In the genomic region with DNA sequence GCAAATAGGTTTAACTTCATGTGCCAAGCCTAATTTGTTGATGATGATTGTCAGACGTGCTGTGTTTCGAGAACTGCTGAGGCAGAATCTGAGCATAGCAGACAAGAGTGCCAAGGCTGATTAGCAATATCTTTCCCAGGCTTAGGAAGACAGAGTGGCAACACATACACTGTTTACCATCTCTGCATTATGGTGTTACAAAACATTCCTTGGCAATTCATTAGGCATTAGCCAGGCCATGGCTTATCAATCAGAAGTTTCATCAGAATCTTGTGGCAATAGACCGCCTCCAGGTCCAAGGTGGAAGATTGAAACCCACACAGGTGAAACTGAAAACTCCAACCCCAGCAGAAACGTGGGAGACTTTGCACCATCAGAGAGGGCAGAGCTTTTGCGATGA, we compare ENCODE assay signal across 1 cellular context.
TF ChIP-seq lines count a peak whose summit lies in the region.

No MANE protein-coding gene starts in this region.

TF ChIP-seq in H1, 55 proteins besides CTCF, POLR2A, EP300 and RAD21:
- TF ChIP-seq FOSL1 (IDR thresholded peaks at IDR 0.05; ENCODE audit: insufficient read depth, low read depth, low read length): no peak
- no peak for TF ChIP-seq POU5F1 (IDR thresholded peaks at IDR 0.05; ENCODE audit: low read depth, low read length)
- TF ChIP-seq SP4 (IDR thresholded peaks at IDR 0.05; ENCODE audit: low read length): no peak
- no peak for TF ChIP-seq CHD1 (IDR thresholded peaks at IDR 0.05; ENCODE audit: low read depth, low read length)
- no peak for TF ChIP-seq NANOG (IDR thresholded peaks at IDR 0.05; ENCODE audit: insufficient read depth, low read depth, low read length, poor library complexity, severe bottlenecking)
- no peak for TF ChIP-seq CTBP2 (IDR thresholded peaks at IDR 0.05; ENCODE audit: borderline replicate concordance, insufficient read depth, insufficient read length, low read length)
- TF ChIP-seq SRF (IDR thresholded peaks at IDR 0.05; ENCODE audit: low read depth, low read length): no peak
- TF ChIP-seq, protein P1, sequence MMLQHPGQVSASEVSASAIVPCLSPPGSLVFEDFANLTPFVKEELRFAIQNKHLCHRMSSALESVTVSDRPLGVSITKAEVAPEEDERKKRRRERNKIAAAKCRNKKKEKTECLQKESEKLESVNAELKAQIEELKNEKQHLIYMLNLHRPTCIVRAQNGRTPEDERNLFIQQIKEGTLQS (IDR thresholded peaks at IDR 0.05; ENCODE audit: insufficient read depth, low read depth, low read length): no peak
- TF ChIP-seq SP1 (IDR thresholded peaks at IDR 0.05; ENCODE audit: low read depth, low read length): no peak
- TF ChIP-seq, protein P2, sequence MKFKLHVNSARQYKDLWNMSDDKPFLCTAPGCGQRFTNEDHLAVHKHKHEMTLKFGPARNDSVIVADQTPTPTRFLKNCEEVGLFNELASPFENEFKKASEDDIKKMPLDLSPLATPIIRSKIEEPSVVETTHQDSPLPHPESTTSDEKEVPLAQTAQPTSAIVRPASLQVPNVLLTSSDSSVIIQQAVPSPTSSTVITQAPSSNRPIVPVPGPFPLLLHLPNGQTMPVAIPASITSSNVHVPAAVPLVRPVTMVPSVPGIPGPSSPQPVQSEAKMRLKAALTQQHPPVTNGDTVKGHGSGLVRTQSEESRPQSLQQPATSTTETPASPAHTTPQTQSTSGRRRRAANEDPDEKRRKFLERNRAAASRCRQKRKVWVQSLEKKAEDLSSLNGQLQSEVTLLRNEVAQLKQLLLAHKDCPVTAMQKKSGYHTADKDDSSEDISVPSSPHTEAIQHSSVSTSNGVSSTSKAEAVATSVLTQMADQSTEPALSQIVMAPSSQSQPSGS (IDR thresholded peaks at IDR 0.05; ENCODE audit: low read length): no peak
- TF ChIP-seq HDAC2 (IDR thresholded peaks at IDR 0.05; ENCODE audit: borderline replicate concordance in 1 of 2, low read depth in 2 of 2, low read length in 2 of 2): no peak
- TF ChIP-seq SP2 (IDR thresholded peaks at IDR 0.05; ENCODE audit: low read length): no peak
- no peak for TF ChIP-seq CHD2 (IDR thresholded peaks at IDR 0.05; ENCODE audit: low read length)
- no peak for TF ChIP-seq TBP (IDR thresholded peaks at IDR 0.05; ENCODE audit: low read depth, low read length)
- TF ChIP-seq GABPA (IDR thresholded peaks at IDR 0.05; ENCODE audit: borderline replicate concordance, insufficient read depth, low read length): no peak
- no peak for TF ChIP-seq KDM1A (IDR thresholded peaks at IDR 0.05; ENCODE audit: borderline replicate concordance, low read length)
- no peak for TF ChIP-seq KDM5A (IDR thresholded peaks at IDR 0.05; ENCODE audit: low read length)
- TF ChIP-seq CREB1 (IDR thresholded peaks at IDR 0.05): no peak
